In genomic region chr1:208272713-208273112, GRCh38 we compare ENCODE assay signal across 17 cellular contexts. TPM values are rescaled to one million over a fixed set of nuclear protein-coding genes. Genes with fewer than 3 reads are reported as not detected.
DNase-seq lines count a peak whose midpoint lies in the region; ATAC-seq, FAIRE-seq and TF ChIP-seq lines count a peak whose summit lies in the region.
"Had no signal": no experiment of that assay in that cellular context is flagged by ENCODE, and none has a peak within 500 bp of the region (broad histone marks: within the 10 kb centered on the region; RNA-seq: fewer than 3 reads in every experiment).

No MANE protein-coding gene starts in this region.

- peaks cover 45% of the 10 kb centered on the region; the same call in 1 of the 2 replicates for H3K4me1 ChIP-seq in HUES6 (ENCODE audit: control insufficient read depth, insufficient read depth, low read length)
- H3K4me1 ChIP-seq: A549 had no signal

- no peak for TF ChIP-seq POLR2A in H54 (IDR thresholded peaks at IDR 0.05; ENCODE audit: low read depth, low read length)

- no peak overlapping the region; the same call in 1 of the 2 replicates for H3K27ac ChIP-seq in HUES6 (ENCODE audit: low read depth, low read length)
- H3K27ac ChIP-seq: A549, C4-2B had no signal

- H3K9ac ChIP-seq in HUES6 (ENCODE audit: low read length) = peak overlapping the region; percentile 51

- H3K9me3 ChIP-seq in HUES6 (ENCODE audit: control insufficient read depth, insufficient read depth, low read depth, low read length) = no peaks in the 10 kb centered on the region
- H3K9me3 ChIP-seq: A549, BE2C had no signal

- H3K4me3 ChIP-seq in HUES6 (ENCODE audit: low read depth, low read length) = no peak overlapping the region
- H3K4me3 ChIP-seq: A549 had no signal

- no peak for FAIRE-seq in H54 (lab: Jason Lieb, UNC)
- FAIRE-seq: A549, GM12892 had no signal

- peak; percentile 29 for DNase-seq in NCI-H524 treated with DMSO at 0.1 percent for 48 hours (lab: John Stamatoyannopoulos, UW)
- peak; percentile 89 for DNase-seq in SK-N-DZ (ENCODE audit: low spot score)
- DNase-seq in left kidney (ENCODE audit: low read depth, low spot score) = peak; percentile 48
- no peak for DNase-seq in NOMO-1 (lab: John Stamatoyannopoulos, UW; ENCODE audit: unreplicated experiment in 2 of 2)
- no peak for DNase-seq in H54 (ENCODE audit: insufficient read length, low spot score)
- no peak for DNase-seq in stimulated activated CD4-positive, alpha-beta T cell treated with anti-CD3 and anti-CD28 coated beads, Interleukin-15, amount 100 ng/mL, for 24 hours
- DNase-seq: BE2C; CD4-positive, alpha-beta memory T cell; DND-41; GDM1; IMR-90 had no signal

- no peak for ATAC-seq in HG03280 (IDR thresholded peaks at IDR 0.05; ENCODE audit: unreplicated experiment)
- ATAC-seq: A549, HCT116 had no signal

- 0 out of 2 replicates have a peak, but pooled peaks cover 4% of the 10 kb centered on the region for H3K27me3 ChIP-seq in HUES6 (ENCODE audit: control insufficient read depth, insufficient read depth, low read length)
- H3K27me3 ChIP-seq: BE2C had no signal

- H3K36me3 ChIP-seq in HUES6 (ENCODE audit: control insufficient read depth, insufficient read depth, low read length) = no peaks in the 10 kb centered on the region
- H3K36me3 ChIP-seq: BE2C had no signal

RNA-seq across cellular contexts. Expression of gene PLXNA2, which starts 28.5 kb away (rescaled TPM):
- 6.0 and 6.3 TPM in 2 replicates for polyA plus RNA-seq in SK-N-DZ (2014; cell fraction: cytosol; rRNA removed)
- polyA plus RNA-seq in SK-N-DZ (2014; cell fraction: nucleus; rRNA removed) = 16.3 and 61.2 TPM in 2 replicates

Comparison
In these comparisons a context has a peak if more than half of its experiments do, and no peak if none do; other contexts are left out.
1. DNase-seq: peak in NCI-H524 treated with DMSO at 0.1 percent for 48 hours (single experiment), SK-N-DZ (single experiment) and left kidney (single experiment); none in NOMO-1 (0 of 2), H54 (single experiment) and stimulated activated CD4-positive, alpha-beta T cell treated with anti-CD3 and anti-CD28 coated beads, Interleukin-15, amount 100 ng/mL, for 24 hours (single experiment).